Comparison of ENCODE assay signal across 24 cellular contexts in the genomic region with DNA sequence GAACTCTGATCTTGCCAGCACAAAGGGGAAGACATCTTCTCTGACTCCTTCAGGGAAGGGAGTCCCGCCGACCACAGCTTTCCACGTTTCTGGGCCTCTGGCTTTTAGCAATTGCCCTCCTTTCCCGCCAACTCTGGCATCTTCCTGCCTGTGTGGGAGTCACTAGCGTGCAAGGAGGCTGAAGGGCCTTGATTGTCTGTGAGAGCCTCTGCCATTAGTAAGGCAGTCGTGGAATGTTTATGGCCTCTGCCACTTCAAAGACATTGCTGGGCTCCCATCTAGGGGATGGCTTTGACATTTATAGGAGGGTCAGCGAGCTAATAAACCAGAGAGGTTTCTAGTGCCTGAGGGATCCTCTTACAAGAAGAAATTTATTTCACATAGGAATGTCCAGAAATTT. TPM values are rescaled to one million over a fixed set of nuclear protein-coding genes. Genes with fewer than 3 reads are reported as not detected.
A peak's percentile ranks its signal among the peaks of the same experiment; 100 is the strongest.
DNase-seq lines count a peak whose midpoint lies in the region; ATAC-seq and TF ChIP-seq lines count a peak whose summit lies in the region.
"Had no signal": no experiment of that assay in that cellular context is flagged by ENCODE, and none has a peak within 500 bp of the region (broad histone marks: within the 10 kb centered on the region; RNA-seq: fewer than 3 reads in every experiment).

No MANE protein-coding gene starts in this region.

- peaks cover 13% of the 10 kb centered on the region for H3K79me1 ChIP-seq in trophoblast cell (ENCODE audit: low read length)

- no peaks in the 10 kb centered on the region for H3K27me3 Mint-ChIP-seq in activated naive CD4-positive, alpha-beta T cell treated with anti-CD3 and anti-CD28 coated beads for 36 hours (ENCODE audit: low read depth)
- H3K27me3 Mint-ChIP-seq in CD4-positive, alpha-beta T cell: peaks cover 21% of the 10 kb centered on the region

- no peaks in the 10 kb centered on the region for H3K79me2 ChIP-seq in trophoblast cell (ENCODE audit: control insufficient read depth, insufficient read depth, low read length, poor library complexity)

- TF ChIP-seq CTCF in fibroblast of villous mesenchyme (IDR thresholded peaks at IDR 0.05; ENCODE audit: insufficient read depth, low read depth, low read length): no peak
- TF ChIP-seq CTCF in CD4-positive, alpha-beta T cell (IDR thresholded peaks at IDR 0.05): no peak

- POLR2A ChIA-PET in CD4-positive, alpha-beta T cell (lab: Charles Lee): no interaction called here

- H3K4me1 ChIP-seq in trophoblast cell (ENCODE audit: control insufficient read depth in 1 of 2, insufficient read depth in 2 of 2, low read length in 2 of 2): peaks cover 24 to 30% of the 10 kb centered on the region in 2 experiments
- H3K4me1 ChIP-seq: BLaER1, foreskin keratinocyte, SJCRH30 had no signal

- H3K27ac Mint-ChIP-seq in activated naive CD4-positive, alpha-beta T cell treated with anti-CD3 and anti-CD28 coated beads for 36 hours: no peak overlapping the region
- no peak overlapping the region for H3K27ac Mint-ChIP-seq in CD4-positive, alpha-beta T cell

- H3K4me2 ChIP-seq in trophoblast cell (ENCODE audit: low read length): no peak overlapping the region
- H3K4me2 ChIP-seq: BLaER1 had no signal

- H3K27me3 ChIP-seq in trophoblast cell (ENCODE audit: insufficient read depth, low read length): no peaks in the 10 kb centered on the region
- no peaks in the 10 kb centered on the region for H3K27me3 ChIP-seq in CD4-positive, alpha-beta T cell (ENCODE audit: control insufficient read depth, insufficient read depth, low read length)
- H3K27me3 ChIP-seq: BLaER1 had no signal

- H4K91ac ChIP-seq in trophoblast cell (ENCODE audit: low read depth, low read length): no peak overlapping the region

- no peak overlapping the region for H3K14ac ChIP-seq in trophoblast cell (ENCODE audit: low read length)

- no peak overlapping the region for H4K8ac ChIP-seq in trophoblast cell (ENCODE audit: low read depth, low read length)

- no peak overlapping the region for H2AFZ ChIP-seq in trophoblast cell (ENCODE audit: insufficient read depth, low read length, poor library complexity)

- intact Hi-C loops in activated naive CD4-positive, alpha-beta T cell treated with anti-CD3 and anti-CD28 coated beads for 36 hours (cut with micrococcal nuclease): no loop called here
- intact Hi-C loops in CD4-positive, alpha-beta T cell (cut with DNase I, micrococcal nuclease): no loop called here

- no peak overlapping the region for H2BK120ac ChIP-seq in trophoblast cell (ENCODE audit: insufficient read depth, low read length, poor library complexity)

- H3K4ac ChIP-seq in trophoblast cell (ENCODE audit: low read depth, low read length): no peak overlapping the region

- H3K9me3 ChIP-seq in trophoblast cell (ENCODE audit: insufficient read depth, low read depth, low read length): no peaks in the 10 kb centered on the region
- H3K9me3 ChIP-seq in CD4-positive, alpha-beta T cell (ENCODE audit: control insufficient read depth, low read length): no peaks in the 10 kb centered on the region
- H3K9me3 ChIP-seq: BLaER1, MG63, SJCRH30 had no signal

- no peaks in the 10 kb centered on the region for H3K36me3 Mint-ChIP-seq in activated naive CD4-positive, alpha-beta T cell treated with anti-CD3 and anti-CD28 coated beads for 36 hours (ENCODE audit: low read depth)
- no peaks in the 10 kb centered on the region for H3K36me3 Mint-ChIP-seq in CD4-positive, alpha-beta T cell (ENCODE audit: low read depth)

- H3K4me1 Mint-ChIP-seq in activated naive CD4-positive, alpha-beta T cell treated with anti-CD3 and anti-CD28 coated beads for 36 hours (ENCODE audit: low read depth): no peaks in the 10 kb centered on the region
- no peaks in the 10 kb centered on the region for H3K4me1 Mint-ChIP-seq in CD4-positive, alpha-beta T cell (ENCODE audit: low read depth)

- H3K9ac ChIP-seq in trophoblast cell (ENCODE audit: low read length): no peak overlapping the region
- H3K9ac ChIP-seq: BLaER1 had no signal

- no peak overlapping the region for H3K4me3 Mint-ChIP-seq in activated naive CD4-positive, alpha-beta T cell treated with anti-CD3 and anti-CD28 coated beads for 36 hours
- H3K4me3 Mint-ChIP-seq in CD4-positive, alpha-beta T cell: no peak overlapping the region

- H3K9me3 Mint-ChIP-seq in activated naive CD4-positive, alpha-beta T cell treated with anti-CD3 and anti-CD28 coated beads for 36 hours: no peaks in the 10 kb centered on the region
- H3K9me3 Mint-ChIP-seq in CD4-positive, alpha-beta T cell: no peaks in the 10 kb centered on the region

- no peaks in the 10 kb centered on the region for H3K36me3 ChIP-seq in trophoblast cell (ENCODE audit: control insufficient read depth in 1 of 2, insufficient read depth in 2 of 2, low read length in 2 of 2)
- H3K36me3 ChIP-seq: BLaER1, MG63, SJCRH30 had no signal

- peak overlapping the region; percentile 68 for H2BK5ac ChIP-seq in trophoblast cell (ENCODE audit: low read depth, low read length, poor library complexity)

- H3K27ac ChIP-seq in trophoblast cell (ENCODE audit: low read depth, low read length): peak overlapping the region; percentile 63
- H3K27ac ChIP-seq in CD4-positive, alpha-beta T cell (ENCODE audit: low read depth, low read length): no peak overlapping the region
- H3K27ac ChIP-seq: BLaER1, foreskin keratinocyte, SJCRH30 had no signal

- no peak overlapping the region for H3K18ac ChIP-seq in trophoblast cell (ENCODE audit: low read length)

- H2BK12ac ChIP-seq in trophoblast cell (ENCODE audit: low read length): no peak overlapping the region

- ATAC-seq in CD4-positive, alpha-beta T cell (ENCODE audit: poor library complexity): no peak
- ATAC-seq: foreskin keratinocyte, left ventricle myocardium superior had no signal

- no peak overlapping the region for H3K23ac ChIP-seq in trophoblast cell (ENCODE audit: low read length)

- CTCF ChIA-PET in activated naive CD4-positive, alpha-beta T cell treated with anti-CD3 and anti-CD28 coated beads for 36 hours (lab: Charles Lee): interaction anchor here (1.2 to 1.6 kb wide), 3 partner anchors 24 to 240 kb away, joined by 4 read pairs; no protein-coding TSS in a partner anchor
- CTCF ChIA-PET in CD4-positive, alpha-beta T cell (lab: Charles Lee): no interaction called here

- no peak overlapping the region for H2AK5ac ChIP-seq in trophoblast cell (ENCODE audit: low read length)

- H3K4me3 ChIP-seq in fibroblast of villous mesenchyme (ENCODE audit: low read depth, low read length): no peak overlapping the region
- no peak overlapping the region for H3K4me3 ChIP-seq in trophoblast cell (ENCODE audit: low read depth, low read length)
- H3K4me3 ChIP-seq: BLaER1, MG63, SJCRH30 had no signal

- H4K12ac ChIP-seq in trophoblast cell (ENCODE audit: low read depth, low read length): no peak overlapping the region

- peak; percentile 89 for DNase-seq in ELF-1 (ENCODE audit: low read depth, low spot score)
- DNase-seq in M059J (ENCODE audit: low read depth): peak; percentile 84
- DNase-seq in fibroblast of villous mesenchyme (ENCODE audit: low read depth): peak; percentile 72
- no peak for DNase-seq in trophoblast cell
- DNase-seq in NCI-H1048 (lab: John Stamatoyannopoulos, UW): no peak
- DNase-seq in activated naive CD4-positive, alpha-beta T cell treated with anti-CD3 and anti-CD28 coated beads for 36 hours: no peak
- no peak for DNase-seq in CD4-positive, alpha-beta T cell
- DNase-seq: activated CD4-positive, CD25-positive, alpha-beta regulatory T cell treated with anti-CD3 and anti-CD28 coated beads, Interleukin-2, amount 50 U/mL, for 72 hours; activated gamma-delta T cell; aorta; foreskin keratinocyte; left ventricle myocardium superior; MG63; NCI-H1694 treated with DMSO at 0.1 percent for 48 hours; NCI-H524; OCI-M1; posterior cingulate gyrus; SJCRH30; small intestine; stimulated activated CD4-positive, alpha-beta T cell treated with anti-CD3 and anti-CD28 coated beads, Interleukin-4, amount 100 ng/mL, for 4 hours; stimulated activated CD8-positive, alpha-beta memory T cell treated with anti-CD3 and anti-CD28 coated beads, Interleukin-4, amount 100 ng/mL, for 48 hours; T-helper 9 cell had no signal

- no CpG with 5 or more reads among the region's 7 CpGs for WGBS in trophoblast cell (ENCODE audit: extremely low coverage, insufficient coverage, insufficient read length)

RNA-seq across cellular contexts. Expression of gene PROK1, which starts 14.3 kb away (rescaled TPM):
- 1.6 and 1.9 TPM in 2 replicates for total RNA-seq in M059J (2014; rRNA removed; shearing (Covaris generic))
- not detected in 2 replicates for total RNA-seq in fibroblast of villous mesenchyme
- 0.03 TPM in 1 of 2 replicates, not detected in the other for polyA plus RNA-seq in trophoblast cell (2013)
- not detected for total RNA-seq in activated naive CD4-positive, alpha-beta T cell treated with anti-CD3 and anti-CD28 coated beads for 36 hours
- not detected for total RNA-seq in CD4-positive, alpha-beta T cell
- total RNA-seq: foreskin keratinocyte, left ventricle myocardium superior, myocyte, SJCRH30 had no signal
- polyA plus RNA-seq: foreskin keratinocyte had no signal

RNA-seq across cellular contexts. Expression of gene LAMTOR5, which starts 29.1 kb away (rescaled TPM):
- 96.8 and 157 TPM in 2 replicates for total RNA-seq in M059J (2014; rRNA removed; shearing (Covaris generic))
- total RNA-seq in fibroblast of villous mesenchyme: 57.3 and 64.3 TPM in 2 replicates
- polyA plus RNA-seq in trophoblast cell (2013): 149 and 153 TPM in 2 replicates
- 100 to 1,000 TPM; 138 to 144 TPM for total RNA-seq in activated naive CD4-positive, alpha-beta T cell treated with anti-CD3 and anti-CD28 coated beads for 36 hours
- total RNA-seq in CD4-positive, alpha-beta T cell: 100 to 1,000 TPM; 105 to 108 TPM

RNA-seq across cellular contexts. Expression of gene SLC16A4, which starts 45.8 kb away (rescaled TPM):
- total RNA-seq in M059J (2014; rRNA removed; shearing (Covaris generic)): 30.0 and 47.6 TPM in 2 replicates
- total RNA-seq in fibroblast of villous mesenchyme: 73.4 and 241 TPM in 2 replicates
- 3.6 and 3.7 TPM in 2 replicates for polyA plus RNA-seq in trophoblast cell (2013)
- under 1 TPM; 0.14 to 0.37 TPM for total RNA-seq in activated naive CD4-positive, alpha-beta T cell treated with anti-CD3 and anti-CD28 coated beads for 36 hours
- total RNA-seq in CD4-positive, alpha-beta T cell: not detected

Comparison
In these comparisons a context has a peak if more than half of its experiments do, and no peak if none do; other contexts are left out.
1. DNase-seq: peak in ELF-1 (single experiment), M059J (single experiment) and fibroblast of villous mesenchyme (single experiment); none in trophoblast cell (0 of 2), NCI-H1048 (single experiment), activated naive CD4-positive, alpha-beta T cell treated with anti-CD3 and anti-CD28 coated beads for 36 hours (single experiment) and CD4-positive, alpha-beta T cell (0 of 10).
2. RNA of gene SLC16A4, which starts 45.8 kb away (total RNA-seq): 73.4 to 241 TPM in fibroblast of villous mesenchyme and 30.0 to 47.6 TPM in M059J; 0.14 to 0.37 TPM in activated naive CD4-positive, alpha-beta T cell treated with anti-CD3 and anti-CD28 coated beads for 36 hours and not detected in CD4-positive, alpha-beta T cell; every median in the first group is over 10 times any median in the second.